Comparison of ENCODE assay signal across 8 cellular contexts in the genomic region with DNA sequence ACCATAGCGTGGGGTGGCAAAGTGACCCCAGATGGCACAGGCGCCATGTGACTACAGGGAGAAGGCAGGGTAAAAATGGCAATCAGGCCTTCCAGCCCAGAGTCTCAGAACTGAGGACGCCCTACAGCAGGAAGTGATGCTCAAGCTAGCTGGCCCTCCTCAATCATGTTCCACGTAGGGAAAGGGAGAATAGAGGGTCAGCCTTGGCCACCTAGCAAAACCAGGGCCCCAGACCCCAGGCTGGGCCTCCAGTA. TPM values are rescaled to one million over a fixed set of nuclear protein-coding genes. Genes with fewer than 3 reads are reported as not detected.
DNase-seq lines count a peak whose midpoint lies in the region; ATAC-seq, FAIRE-seq and TF ChIP-seq lines count a peak whose summit lies in the region.

No MANE protein-coding gene starts in this region.

- H3K27ac Mint-ChIP-seq in T-cell = peak overlapping the region; percentile 93 to 98

- 26 to 35% (median 35%) methylated on average over 4 of the region's 4 CpGs for WGBS in small intestine, 3 donors

- POLR2A ChIA-PET in T-cell (lab: Charles Lee) = interaction anchor here (0.6 to 1.5 kb wide), 3 partner anchors 8 to 115 kb away, joined by 3 read pairs; no protein-coding TSS in a partner anchor

- CTCF ChIA-PET in T-cell (lab: Charles Lee) = interaction anchor here in 1 of 2 donors (0.6 to 1.7 kb wide), 6 partner anchors 10 to 90 kb away, joined by 3 to 8 read pairs (median 4); no protein-coding TSS in a partner anchor

- peak overlapping the region; percentile 63 to 76 for H3K4me3 ChIP-seq in small intestine (ENCODE audit: low read depth in 1 of 2, low read length in 2 of 2)

- peak overlapping the region; percentile 69 to 77 (median 75) for H3K4me3 Mint-ChIP-seq in T-cell

- H3K4me1 ChIP-seq in foreskin keratinocyte = peaks cover 4% of the 10 kb centered on the region
- peaks cover 3 to 8% of the 10 kb centered on the region in 2 donors for H3K4me1 ChIP-seq in small intestine (ENCODE audit: control insufficient read depth in 2 of 2, insufficient read depth in 1 of 2, low read depth in 1 of 2, low read length in 1 of 2)

- FAIRE-seq in small intestine (lab: Jason Lieb, UNC) = no peak

- no peaks in the 10 kb centered on the region for H3K9me3 Mint-ChIP-seq in T-cell

- ATAC-seq in GM21360 (IDR thresholded peaks at IDR 0.05; ENCODE audit: unreplicated experiment) (peak; percentile 4), T-cell (replicated peaks in 1 of 4) (peak in 2 of 4 experiments; percentile 9), foreskin keratinocyte (no peak), HG03520 (IDR thresholded peaks at IDR 0.05; ENCODE audit: unreplicated experiment) (no peak), GM21786 (IDR thresholded peaks at IDR 0.05; ENCODE audit: unreplicated experiment) (no peak)

- TF ChIP-seq CTCF in foreskin keratinocyte (conservative IDR thresholded peaks at IDR 0.05) = no peak

- H3K4me1 Mint-ChIP-seq in T-cell = peaks cover 52 to 69% (median 67%) of the 10 kb centered on the region in 3 donors

- peaks cover 12 to 16% of the 10 kb centered on the region in 2 donors for H3K36me3 ChIP-seq in small intestine (ENCODE audit: control insufficient read depth in 2 of 2, insufficient read depth in 2 of 2, low read length in 2 of 2)

- no peak for DNase-seq in T-cell
- DNase-seq in foreskin keratinocyte = no peak
- DNase-seq in small intestine = no peak
- no peak for DNase-seq in Kasumi-1 (lab: John Stamatoyannopoulos, UW)
- no peak for DNase-seq in dedifferentiated amniotic fluid mesenchymal stem cell (ENCODE audit: extremely low spot score)

- H3K27me3 ChIP-seq in foreskin keratinocyte = no peaks in the 10 kb centered on the region
- H3K27me3 ChIP-seq in small intestine (ENCODE audit: control insufficient read depth in 2 of 2, insufficient read depth in 2 of 2, low read length in 2 of 2) = no peaks in the 10 kb centered on the region

- H3K9me3 ChIP-seq in small intestine (ENCODE audit: control insufficient read depth, low read depth) = no peaks in the 10 kb centered on the region

- no peaks in the 10 kb centered on the region for H3K27me3 Mint-ChIP-seq in T-cell

- H3K27ac ChIP-seq in foreskin keratinocyte (peak overlapping the region; percentile 44), small intestine (ENCODE audit: low read depth in 1 of 2, low read length in 1 of 2) (peak overlapping the region; percentile 79 to 95)

- peaks cover 16% of the 10 kb centered on the region for H3K36me3 Mint-ChIP-seq in T-cell

RNA-seq across cellular contexts. Expression of a gene that starts 1.0 kb away (rescaled TPM):
- total RNA-seq in T-cell = 100 to 1,000 TPM; 150 to 249 (median 237) TPM
- total RNA-seq in foreskin keratinocyte = 28.8 and 29.2 TPM in 2 replicates
- 25.3 and 26.1 TPM in 2 replicates for polyA plus RNA-seq in foreskin keratinocyte
- polyA plus RNA-seq in small intestine = 10 to 100 TPM in 2 of 3 donors, 1 to 10 TPM in 1; 7.8 to 24.1 (median 16.2) TPM

RNA-seq across cellular contexts. Expression of a gene that starts 15.2 kb away (rescaled TPM):
- total RNA-seq in T-cell (10 to 100 TPM; 11.5 to 30.9 (median 26.7) TPM), foreskin keratinocyte (27.7 and 31.0 TPM in 2 replicates)
- polyA plus RNA-seq in foreskin keratinocyte (27.8 and 30.2 TPM in 2 replicates), small intestine (10 to 100 TPM; 27.5 to 55.2 (median 29.7) TPM)

RNA-seq across cellular contexts. Expression of a gene that starts 21.9 kb away (rescaled TPM):
- total RNA-seq in T-cell (100 to 1,000 TPM; 267 to 394 (median 382) TPM), foreskin keratinocyte (34.3 and 36.5 TPM in 2 replicates)
- polyA plus RNA-seq in foreskin keratinocyte (29.2 and 31.4 TPM in 2 replicates), small intestine (100 to 1,000 TPM in 2 of 3 donors, 10 to 100 TPM in 1; 97.4 to 153 (median 106) TPM)
